ENCODE assay signal across 1 cellular context in the genomic region with DNA sequence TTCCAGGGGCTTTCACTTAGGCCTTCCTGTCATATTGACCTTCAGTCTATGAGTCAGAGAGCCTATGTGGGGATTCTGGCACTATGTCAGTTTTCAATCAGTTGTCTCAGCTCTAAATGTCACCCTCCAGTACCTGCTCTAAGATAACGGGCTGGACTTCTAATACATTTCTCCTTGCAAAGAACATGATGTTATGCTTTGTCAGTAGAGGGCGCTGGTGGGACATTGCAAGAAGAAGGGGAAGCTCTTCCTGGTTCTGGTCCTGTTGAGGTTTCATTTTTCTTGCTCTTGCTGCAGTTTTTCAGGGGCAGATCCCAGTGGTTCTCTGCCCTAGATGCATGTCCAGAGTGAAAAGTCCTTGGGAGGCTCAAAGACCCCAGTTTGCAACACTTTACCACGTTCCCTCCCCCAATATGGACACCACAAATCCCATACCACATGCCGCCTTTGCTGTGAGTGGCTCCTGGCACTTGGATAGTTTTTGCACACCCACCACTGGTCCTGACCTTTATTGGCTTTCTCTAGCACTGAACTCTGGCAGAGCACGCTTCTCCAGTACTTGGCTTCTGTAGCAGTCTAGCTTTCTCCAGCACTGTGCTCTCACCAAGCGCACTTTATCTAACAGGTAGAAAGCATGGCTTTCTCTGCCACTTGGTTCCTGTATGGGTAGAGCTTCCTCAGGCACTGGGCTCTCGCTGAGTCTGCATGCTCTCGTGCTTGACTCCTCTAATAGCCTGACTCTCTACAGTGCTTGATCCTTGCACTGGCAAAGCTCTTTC.
TF ChIP-seq lines count a peak whose summit lies in the region.

No MANE protein-coding gene starts in this region.

TF ChIP-seq in HepG2, 621 proteins besides CTCF, POLR2A, EP300 and RAD21 (continued from another document and continues in another):
- no peak for TF ChIP-seq ZNF609 (CRISPR knock-in tag; IDR thresholded peaks at IDR 0.05; ENCODE audit: borderline replicate concordance)
- peak; percentile 22; the same call in 1 of the 2 replicates for TF ChIP-seq MAZ (IDR thresholded peaks at IDR 0.05; ENCODE audit: borderline replicate concordance, low read depth, low read length)
- no peak; the same call in 1 of the 2 replicates for TF ChIP-seq MAZ (CRISPR knock-in tag; IDR thresholded peaks at IDR 0.05; ENCODE audit: low read depth)
- no peak for TF ChIP-seq FIP1L1 (IDR thresholded peaks at IDR 0.05; ENCODE audit: borderline replicate concordance, insufficient read depth, low read depth, low read length)
- TF ChIP-seq SIX1 (CRISPR knock-in tag; IDR thresholded peaks at IDR 0.05; ENCODE audit: borderline replicate concordance) = no peak
- TF ChIP-seq SKI (IDR thresholded peaks at IDR 0.05; ENCODE audit: partially characterized antibody) = peak; percentile 28
- TF ChIP-seq ZNF616 (CRISPR knock-in tag; IDR thresholded peaks at IDR 0.05; ENCODE audit: low read depth) = no peak
- no peak for TF ChIP-seq RNF219 (CRISPR knock-in tag; IDR thresholded peaks at IDR 0.05)
- TF ChIP-seq PAWR (CRISPR knock-in tag; IDR thresholded peaks at IDR 0.05; ENCODE audit: borderline replicate concordance) = no peak
- peak; percentile 66; the same call in 1 of the 2 replicates for TF ChIP-seq RFXAP (CRISPR knock-in tag; IDR thresholded peaks at IDR 0.05; ENCODE audit: borderline replicate concordance)
- TF ChIP-seq SIX4 (CRISPR knock-in tag; IDR thresholded peaks at IDR 0.05) = no peak
- TF ChIP-seq ZNF296 (CRISPR knock-in tag; conservative IDR thresholded peaks at IDR 0.05) = no peak; the same call in 1 of the 2 replicates
- TF ChIP-seq MATR3 (CRISPR knock-in tag; IDR thresholded peaks at IDR 0.05) = no peak
- no peak for TF ChIP-seq ZNF30 (CRISPR knock-in tag; IDR thresholded peaks at IDR 0.05)
- no peak for TF ChIP-seq CSRNP2 (CRISPR knock-in tag; conservative IDR thresholded peaks at IDR 0.05; ENCODE audit: low read depth)
- TF ChIP-seq GATAD1 (CRISPR knock-in tag; IDR thresholded peaks at IDR 0.05) = 0 out of 2 replicates have a peak, but pooled peaks have one; percentile 55
- no peak for TF ChIP-seq ZNF407 (CRISPR knock-in tag; IDR thresholded peaks at IDR 0.05; ENCODE audit: not compliant biosample characterization)
- TF ChIP-seq U2AF1 (optimal IDR thresholded peaks at IDR 0.05; ENCODE audit: low read depth, low read length) = no peak
- TF ChIP-seq PPARG (CRISPR knock-in tag; conservative IDR thresholded peaks at IDR 0.05) = 0 out of 2 replicates have a peak, but pooled peaks have one; percentile 24
- TF ChIP-seq RFX1 (IDR thresholded peaks at IDR 0.05) = no peak
- peak; percentile 57; the same call in 1 of the 2 replicates for TF ChIP-seq PHF21A (CRISPR knock-in tag; IDR thresholded peaks at IDR 0.05)
- TF ChIP-seq REXO4 (CRISPR knock-in tag; IDR thresholded peaks at IDR 0.05; ENCODE audit: borderline replicate concordance) = no peak
- 0 out of 4 replicates have a peak, but pooled peaks of 1 of the 2 experiments have one; percentile 16 for TF ChIP-seq ATF4 (CRISPR knock-in tag; IDR thresholded peaks at IDR 0.05)
- TF ChIP-seq ZNF605 (CRISPR knock-in tag; IDR thresholded peaks at IDR 0.05) = 0 out of 2 replicates have a peak, but pooled peaks have one; percentile 61
- TF ChIP-seq, protein P1, sequence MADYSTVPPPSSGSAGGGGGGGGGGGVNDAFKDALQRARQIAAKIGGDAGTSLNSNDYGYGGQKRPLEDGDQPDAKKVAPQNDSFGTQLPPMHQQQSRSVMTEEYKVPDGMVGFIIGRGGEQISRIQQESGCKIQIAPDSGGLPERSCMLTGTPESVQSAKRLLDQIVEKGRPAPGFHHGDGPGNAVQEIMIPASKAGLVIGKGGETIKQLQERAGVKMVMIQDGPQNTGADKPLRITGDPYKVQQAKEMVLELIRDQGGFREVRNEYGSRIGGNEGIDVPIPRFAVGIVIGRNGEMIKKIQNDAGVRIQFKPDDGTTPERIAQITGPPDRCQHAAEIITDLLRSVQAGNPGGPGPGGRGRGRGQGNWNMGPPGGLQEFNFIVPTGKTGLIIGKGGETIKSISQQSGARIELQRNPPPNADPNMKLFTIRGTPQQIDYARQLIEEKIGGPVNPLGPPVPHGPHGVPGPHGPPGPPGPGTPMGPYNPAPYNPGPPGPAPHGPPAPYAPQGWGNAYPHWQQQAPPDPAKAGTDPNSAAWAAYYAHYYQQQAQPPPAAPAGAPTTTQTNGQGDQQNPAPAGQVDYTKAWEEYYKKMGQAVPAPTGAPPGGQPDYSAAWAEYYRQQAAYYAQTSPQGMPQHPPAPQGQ (CRISPR knock-in tag; IDR thresholded peaks at IDR 0.05; ENCODE audit: borderline replicate concordance) = no peak
- no peak for TF ChIP-seq ZNF138 (CRISPR knock-in tag; IDR thresholded peaks at IDR 0.05; ENCODE audit: low read depth)
- peak; percentile 54 for TF ChIP-seq ZNF781 (CRISPR knock-in tag; IDR thresholded peaks at IDR 0.05; ENCODE audit: borderline replicate concordance, not compliant biosample characterization)
- no peak for TF ChIP-seq HNRNPLL (IDR thresholded peaks at IDR 0.05; ENCODE audit: low read depth, low read length, poor library complexity, severe bottlenecking)
- no peak for TF ChIP-seq ZBTB2 (CRISPR knock-in tag; IDR thresholded peaks at IDR 0.05; ENCODE audit: low read depth)
